10 cellular contexts compared by ENCODE assay signal in the genomic region with DNA sequence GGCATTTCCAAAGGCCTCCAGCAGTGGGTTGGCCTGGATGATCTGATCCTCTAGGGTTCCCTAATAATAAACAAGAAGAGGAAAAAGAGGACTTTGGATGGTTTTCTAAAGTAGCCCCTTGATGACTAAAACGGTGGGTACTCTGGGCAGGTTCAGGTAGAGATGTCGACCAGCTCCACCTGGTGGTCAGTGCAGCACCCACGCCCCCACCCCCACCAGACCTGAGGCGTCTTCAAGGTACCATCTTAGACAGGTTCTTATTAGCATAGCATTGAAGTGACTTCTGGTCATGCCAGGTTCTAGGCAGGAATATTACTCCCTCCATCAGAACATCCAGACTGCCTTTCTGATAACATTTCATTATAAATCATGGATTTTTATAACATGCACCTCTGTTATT. TPM values are rescaled to one million over a fixed set of nuclear protein-coding genes. Genes with fewer than 3 reads are reported as not detected.
DNase-seq lines count a peak whose midpoint lies in the region; ATAC-seq and TF ChIP-seq lines count a peak whose summit lies in the region.
"Had no signal": no experiment of that assay in that cellular context is flagged by ENCODE, and none has a peak within 500 bp of the region (broad histone marks: within the 10 kb centered on the region; RNA-seq: fewer than 3 reads in every experiment).

No MANE protein-coding gene starts in this region.

- H3K27ac ChIP-seq in dorsolateral prefrontal cortex, result no peak overlapping the region
- H3K27ac ChIP-seq: BLaER1 treated with 17β-estradiol and CSF1 and Interleukin-3, amounts not matched to agents 10 nM and 100 nM; SK-N-MC had no signal

- TF ChIP-seq CTCF in LNCaP clone FGC (IDR thresholded peaks at IDR 0.05; ENCODE audit: control insufficient read depth, extremely low read depth, insufficient read depth) (peak; percentile 61), dorsolateral prefrontal cortex (IDR thresholded peaks at IDR 0.05 in 54 of 56, conservative IDR thresholded peaks at IDR 0.05 in 2 of 56; ENCODE audit: low read depth in 1 of 56, partially characterized antibody in 56 of 56) (peak in 47 of 56 donors; percentile 13 to 59 (median 38))

- DNase-seq in NK-92 treated with Interleukin-12 subunit alpha and Interleukin-12 subunit beta, amount 100 ng/mL, for 24 hours (lab: John Stamatoyannopoulos, UW), result peak; percentile 1
- DNase-seq in NK-92 (lab: John Stamatoyannopoulos, UW; ENCODE audit: unreplicated experiment) (no peak), LNCaP clone FGC (ENCODE audit: low read depth) (no peak), dorsolateral prefrontal cortex (no peak), NCI-H2196 treated with DMSO at 0.1 percent for 48 hours (lab: John Stamatoyannopoulos, UW; ENCODE audit: unreplicated experiment) (no peak), SIG-M5 (lab: John Stamatoyannopoulos, UW) (no peak)
- peak; percentile 1 for DNase-seq in stimulated activated CD4-positive, alpha-beta T cell treated with anti-CD3 and anti-CD28 coated beads, Interleukin-1b, Interleukin-23, amount 100 ng/mL, for 4 hours (ENCODE audit: low read depth in 2 of 2)

- peaks cover 0 to 20% (median 0%) of the 10 kb centered on the region in 45 donors for H3K27me3 ChIP-seq in dorsolateral prefrontal cortex
- H3K27me3 ChIP-seq: BLaER1 treated with 17β-estradiol and CSF1 and Interleukin-3, amounts not matched to agents 10 nM and 100 nM had no signal

- no peak for ATAC-seq in GM21367 (IDR thresholded peaks at IDR 0.05; ENCODE audit: unreplicated experiment)

- intact Hi-C loops in dorsolateral prefrontal cortex (cut with DNase I), result no loop called here

- H3K4me3 ChIP-seq in LNCaP clone FGC (ENCODE audit: low read depth, low read length) (no peak overlapping the region), dorsolateral prefrontal cortex (no peak overlapping the region)
- H3K4me3 ChIP-seq: BLaER1 treated with 17β-estradiol and CSF1 and Interleukin-3, amounts not matched to agents 10 nM and 100 nM; SK-N-MC had no signal

RNA-seq across cellular contexts. Expression of a gene that starts 15.0 kb away (rescaled TPM):
- total RNA-seq in dorsolateral prefrontal cortex, result under 1 TPM in 43 of 120 experiments, not detected in 77; 0.07 to 0.22 (median 0.12) TPM

Comparison
In these comparisons a context has a peak if more than half of its experiments do, and no peak if none do; other contexts are left out.
1. DNase-seq: peak in NK-92 treated with Interleukin-12 subunit alpha and Interleukin-12 subunit beta, amount 100 ng/mL, for 24 hours (single experiment) and stimulated activated CD4-positive, alpha-beta T cell treated with anti-CD3 and anti-CD28 coated beads, Interleukin-1b, Interleukin-23, amount 100 ng/mL, for 4 hours (2 of 2); none in NK-92 (single experiment), LNCaP clone FGC (single experiment), dorsolateral prefrontal cortex (0 of 10), NCI-H2196 treated with DMSO at 0.1 percent for 48 hours (single experiment) and SIG-M5 (single experiment).